8 cellular contexts compared by ENCODE assay signal in the genomic region with DNA sequence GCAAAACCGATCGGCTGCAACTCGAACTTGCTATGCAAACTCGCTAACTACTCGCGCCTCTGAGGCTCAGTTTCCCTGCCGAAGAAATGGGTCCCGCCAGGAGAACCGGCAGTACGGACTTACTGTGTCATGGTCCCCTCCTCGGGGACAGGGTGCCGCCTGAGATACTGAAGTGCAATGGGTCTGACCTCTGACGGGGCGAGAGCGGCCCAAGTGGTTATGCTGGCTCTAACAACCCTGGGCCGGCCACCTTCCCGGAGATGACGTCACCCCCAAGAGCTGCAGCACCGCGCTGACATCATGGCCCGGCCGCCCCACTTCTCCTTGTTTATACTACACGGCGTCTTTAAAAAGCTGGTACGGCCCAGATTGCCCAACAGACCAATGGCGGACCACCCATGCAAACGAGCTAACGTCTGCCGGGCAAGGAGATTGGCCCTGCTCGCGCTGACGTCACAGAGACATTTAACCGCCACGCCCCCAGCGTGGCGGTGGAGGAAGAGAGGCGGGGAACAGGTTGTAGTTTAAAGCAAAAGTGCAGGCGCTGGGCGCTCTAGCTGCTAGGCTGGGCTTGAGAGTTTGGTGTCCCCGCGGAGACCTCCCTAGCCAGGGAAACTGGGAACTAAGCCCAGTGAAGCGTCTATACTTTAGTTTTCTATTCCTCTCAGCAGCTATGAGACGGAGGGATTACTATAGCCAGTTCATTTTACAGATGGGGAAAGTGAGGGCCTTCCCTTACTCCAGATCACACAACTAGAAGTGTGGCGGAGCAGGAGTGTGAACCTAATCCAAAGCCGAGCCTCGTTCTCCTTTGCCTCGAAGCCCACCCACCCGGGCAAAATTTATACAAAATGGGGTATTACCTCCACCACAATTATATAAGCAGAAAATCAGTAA.
DNase-seq lines count a peak whose midpoint lies in the region; ATAC-seq lines count a peak whose summit lies in the region.

No MANE protein-coding gene starts in this region.

- peaks cover 0 to 8% (median 0%) of the 10 kb centered on the region in 11 experiments; a peak in 3 of 22 replicates for H3K36me3 ChIP-seq in BLaER1 treated with 17β-estradiol and CSF1 and Interleukin-3, amounts not matched to agents 10 nM and 100 nM

- H3K4me2 ChIP-seq in BLaER1 treated with 17β-estradiol and CSF1 and Interleukin-3, amounts not matched to agents 10 nM and 100 nM: peak overlapping the region; percentile 80 to 99 (median 98)

- peak overlapping the region; percentile 94 to 100 (median 99) for H3K9ac ChIP-seq in BLaER1 treated with 17β-estradiol and CSF1 and Interleukin-3, amounts not matched to agents 10 nM and 100 nM

- H3K4me1 ChIP-seq in BLaER1 treated with 17β-estradiol and CSF1 and Interleukin-3, amounts not matched to agents 10 nM and 100 nM: peaks cover 68 to 80% (median 73%) of the 10 kb centered on the region in 10 experiments

- peak overlapping the region; percentile 91 to 100 (median 100) for H3K27ac ChIP-seq in BLaER1 treated with 17β-estradiol and CSF1 and Interleukin-3, amounts not matched to agents 10 nM and 100 nM

- ATAC-seq in GM19395 (IDR thresholded peaks at IDR 0.05; ENCODE audit: unreplicated experiment) (peak; percentile 69), HG03558 (IDR thresholded peaks at IDR 0.05; ENCODE audit: extremely low read depth, unreplicated experiment) (peak; percentile 43)

- H3K27me3 ChIP-seq in BLaER1 treated with 17β-estradiol and CSF1 and Interleukin-3, amounts not matched to agents 10 nM and 100 nM: no peaks in the 10 kb centered on the region

- H4K20me1 ChIP-seq in BLaER1 treated with 17β-estradiol and CSF1 and Interleukin-3, amounts not matched to agents 10 nM and 100 nM: peaks cover 15 to 24% (median 23%) of the 10 kb centered on the region in 11 experiments; a peak in 18 of 22 replicates

- H3K9me3 ChIP-seq in BLaER1 treated with 17β-estradiol and CSF1 and Interleukin-3, amounts not matched to agents 10 nM and 100 nM (replicated peaks in 1 of 11): no peaks in the 10 kb centered on the region

- DNase-seq in NCI-H748 (lab: John Stamatoyannopoulos, UW; ENCODE audit: unreplicated experiment): peak; percentile 99
- peak; percentile 84 to 98 for DNase-seq in activated CD4-positive, alpha-beta T cell treated with anti-CD3 and anti-CD28 coated beads, Interleukin-2, amount 50 U/mL, for 24 hours (ENCODE audit: low read depth in 1 of 2, low spot score in 1 of 2)
- peak; percentile 99 for DNase-seq in dedifferentiated amniotic fluid mesenchymal stem cell (ENCODE audit: extremely low spot score)
- DNase-seq in left kidney (ENCODE audit: low read depth, low spot score): peak; percentile 100
- peak; percentile 94 to 97 for DNase-seq in stimulated activated CD4-positive, alpha-beta T cell treated with anti-CD3 and anti-CD28 coated beads, Interleukin-2, amount 100 ng/mL, for 24 hours

- peak overlapping the region; percentile 76 to 95 (median 90) for H3K4me3 ChIP-seq in BLaER1 treated with 17β-estradiol and CSF1 and Interleukin-3, amounts not matched to agents 10 nM and 100 nM

Comparison
In these comparisons a context has a peak if more than half of its experiments do, and no peak if none do; other contexts are left out.
1. Peak in every context shown above with its lines: DNase-seq, ATAC-seq, H3K4me3 ChIP-seq and H3K27ac ChIP-seq.